ENCODE assay signal across 13 cellular contexts in genomic region chr5:103428411-103428871, GRCh38.
DNase-seq lines count a peak whose midpoint lies in the region; ATAC-seq and TF ChIP-seq lines count a peak whose summit lies in the region.
"Had no signal": no experiment of that assay in that cellular context is flagged by ENCODE, and none has a peak within 500 bp of the region (broad histone marks: within the 10 kb centered on the region; RNA-seq: fewer than 3 reads in every experiment).

No MANE protein-coding gene starts in this region.

- H3K9me3 Mint-ChIP-seq in activated CD8-positive, alpha-beta T cell treated with anti-CD3 and anti-CD28 coated beads, Interleukin-2, amount 10 ng/mL, durations not matched to agents 7 days and 5 days (ENCODE audit: insufficient read depth) = no peaks in the 10 kb centered on the region
- H3K9me3 Mint-ChIP-seq: stimulated activated naive B cell treated with anti-CD40 and anti-IgM and Interleukin-4, amounts not matched to agents 10 μg/mL and 1 μg/mL and 100 μg/mL, for 72 hours had no signal

- DNase-seq in NCI-H774 (lab: John Stamatoyannopoulos, UW) (peak; percentile 78), foreskin fibroblast (peak; percentile 66 to 74), renal cortical epithelial cell (ENCODE audit: low read depth) (peak; percentile 87), suprapubic skin (ENCODE audit: low spot score in 2 of 2) (no peak)
- DNase-seq in activated CD4-positive, CD25-positive, alpha-beta regulatory T cell treated with anti-CD3 and anti-CD28 coated beads, Interleukin-2, amount 50 U/mL, for 72 hours = no peak
- DNase-seq in activated CD8-positive, alpha-beta T cell treated with anti-CD3 and anti-CD28 coated beads, Interleukin-2, amount 10 ng/mL, durations not matched to agents 7 days and 5 days = no peak
- DNase-seq: colonic mucosa; DND-41; NCI-H1436; small intestine; stimulated activated naive B cell treated with anti-CD40 and anti-IgM and Interleukin-4, amounts not matched to agents 10 μg/mL and 1 μg/mL and 100 μg/mL, for 72 hours had no signal

- TF ChIP-seq CTCF in foreskin fibroblast (IDR thresholded peaks at IDR 0.05; ENCODE audit: low read depth, low read length) (no peak), suprapubic skin (IDR thresholded peaks at IDR 0.05) (no peak)

- TF ChIP-seq POLR2A in suprapubic skin (IDR thresholded peaks at IDR 0.05) = no peak

- H3K9me3 ChIP-seq in suprapubic skin = no peaks in the 10 kb centered on the region
- H3K9me3 ChIP-seq: colonic mucosa had no signal

- no peaks in the 10 kb centered on the region for H3K4me1 ChIP-seq in suprapubic skin
- H3K4me1 ChIP-seq: colonic mucosa had no signal

- H3K4me3 ChIP-seq in foreskin fibroblast (ENCODE audit: low read depth in 1 of 2, low read length in 2 of 2) = no peak overlapping the region
- no peak overlapping the region for H3K4me3 ChIP-seq in suprapubic skin
- H3K4me3 ChIP-seq: colonic mucosa had no signal

- ATAC-seq in GM21390 (IDR thresholded peaks at IDR 0.05; ENCODE audit: unreplicated experiment) = peak; percentile 39
- ATAC-seq in activated CD8-positive, alpha-beta T cell treated with anti-CD3 and anti-CD28 coated beads, Interleukin-2, amount 10 ng/mL, durations not matched to agents 7 days and 5 days = no peak
- ATAC-seq in GM18498 (IDR thresholded peaks at IDR 0.05; ENCODE audit: unreplicated experiment) = no peak
- ATAC-seq: stimulated activated naive B cell treated with anti-CD40 and anti-IgM and Interleukin-4, amounts not matched to agents 10 μg/mL and 1 μg/mL and 100 μg/mL, for 72 hours had no signal

- no peaks in the 10 kb centered on the region for H3K27me3 Mint-ChIP-seq in activated CD8-positive, alpha-beta T cell treated with anti-CD3 and anti-CD28 coated beads, Interleukin-2, amount 10 ng/mL, durations not matched to agents 7 days and 5 days (ENCODE audit: low read depth)
- H3K27me3 Mint-ChIP-seq: stimulated activated naive B cell treated with anti-CD40 and anti-IgM and Interleukin-4, amounts not matched to agents 10 μg/mL and 1 μg/mL and 100 μg/mL, for 72 hours had no signal

- no peak overlapping the region for H3K27ac ChIP-seq in suprapubic skin
- H3K27ac ChIP-seq: colonic mucosa had no signal

- H3K4me1 Mint-ChIP-seq in activated CD8-positive, alpha-beta T cell treated with anti-CD3 and anti-CD28 coated beads, Interleukin-2, amount 10 ng/mL, durations not matched to agents 7 days and 5 days (ENCODE audit: low read depth) = no peaks in the 10 kb centered on the region

- no peak overlapping the region for H3K27ac Mint-ChIP-seq in activated CD8-positive, alpha-beta T cell treated with anti-CD3 and anti-CD28 coated beads, Interleukin-2, amount 10 ng/mL, durations not matched to agents 7 days and 5 days
- H3K27ac Mint-ChIP-seq: stimulated activated naive B cell treated with anti-CD40 and anti-IgM and Interleukin-4, amounts not matched to agents 10 μg/mL and 1 μg/mL and 100 μg/mL, for 72 hours had no signal

- H3K27me3 ChIP-seq in suprapubic skin = no peaks in the 10 kb centered on the region
- H3K27me3 ChIP-seq: colonic mucosa had no signal

- CTCF ChIA-PET in activated CD8-positive, alpha-beta T cell treated with anti-CD3 and anti-CD28 coated beads, Interleukin-2, amount 10 ng/mL, durations not matched to agents 7 days and 5 days (lab: Charles Lee) = no interaction called here

- 71% methylated on average over 6 of the region's 6 CpGs for WGBS in suprapubic skin

- no peak overlapping the region for H3K4me3 Mint-ChIP-seq in activated CD8-positive, alpha-beta T cell treated with anti-CD3 and anti-CD28 coated beads, Interleukin-2, amount 10 ng/mL, durations not matched to agents 7 days and 5 days
- H3K4me3 Mint-ChIP-seq: stimulated activated naive B cell treated with anti-CD40 and anti-IgM and Interleukin-4, amounts not matched to agents 10 μg/mL and 1 μg/mL and 100 μg/mL, for 72 hours had no signal

- POLR2A ChIA-PET in activated CD8-positive, alpha-beta T cell treated with anti-CD3 and anti-CD28 coated beads, Interleukin-2, amount 10 ng/mL, durations not matched to agents 7 days and 5 days (lab: Charles Lee) = no interaction called here

- no peak for TF ChIP-seq EP300 in suprapubic skin (IDR thresholded peaks at IDR 0.05)

- no peaks in the 10 kb centered on the region for H3K36me3 ChIP-seq in suprapubic skin
- H3K36me3 ChIP-seq: colonic mucosa had no signal

- no peaks in the 10 kb centered on the region for H3K36me3 Mint-ChIP-seq in activated CD8-positive, alpha-beta T cell treated with anti-CD3 and anti-CD28 coated beads, Interleukin-2, amount 10 ng/mL, durations not matched to agents 7 days and 5 days (ENCODE audit: low read depth)
- H3K36me3 Mint-ChIP-seq: stimulated activated naive B cell treated with anti-CD40 and anti-IgM and Interleukin-4, amounts not matched to agents 10 μg/mL and 1 μg/mL and 100 μg/mL, for 72 hours had no signal

Comparison
In these comparisons a context has a peak if more than half of its experiments do, and no peak if none do; other contexts are left out.
1. DNase-seq: peak in NCI-H774 (single experiment), foreskin fibroblast (2 of 2) and renal cortical epithelial cell (single experiment); none in activated CD4-positive, CD25-positive, alpha-beta regulatory T cell treated with anti-CD3 and anti-CD28 coated beads, Interleukin-2, amount 50 U/mL, for 72 hours (single experiment), activated CD8-positive, alpha-beta T cell treated with anti-CD3 and anti-CD28 coated beads, Interleukin-2, amount 10 ng/mL, durations not matched to agents 7 days and 5 days (single experiment) and suprapubic skin (0 of 2).